ENCODE assay signal across 10 cellular contexts in genomic region chr10:62636825-62637248, GRCh38.
DNase-seq lines count a peak whose midpoint lies in the region; ATAC-seq lines count a peak whose summit lies in the region.
"Had no signal": no experiment of that assay in that cellular context is flagged by ENCODE, and none has a peak within 500 bp of the region (broad histone marks: within the 10 kb centered on the region; RNA-seq: fewer than 3 reads in every experiment).

No MANE protein-coding gene starts in this region.

- peak; percentile 62 for DNase-seq in KBM-7
- peak; percentile 47 for DNase-seq in activated CD8-positive, alpha-beta T cell treated with anti-CD3 and anti-CD28 coated beads, Interleukin-2, amount 10 ng/mL, durations not matched to agents 7 days and 5 days
- no peak for DNase-seq in NCI-H2107 (lab: John Stamatoyannopoulos, UW)
- no peak for DNase-seq in OCI-M2 (lab: John Stamatoyannopoulos, UW; ENCODE audit: unreplicated experiment)
- DNase-seq in A172 (ENCODE audit: low spot score), result no peak
- DNase-seq: DMS53 had no signal

- H3K4me1 Mint-ChIP-seq in activated CD8-positive, alpha-beta T cell treated with anti-CD3 and anti-CD28 coated beads, Interleukin-2, amount 10 ng/mL, durations not matched to agents 7 days and 5 days (ENCODE audit: low read depth), result peaks cover 22% of the 10 kb centered on the region

- H3K9ac ChIP-seq in BLaER1 treated with 17β-estradiol and CSF1 and Interleukin-3, amounts not matched to agents 10 nM and 100 nM, result peak overlapping the region; percentile 79 to 88 (median 85)

- H3K27me3 ChIP-seq in BLaER1 treated with 17β-estradiol and CSF1 and Interleukin-3, amounts not matched to agents 10 nM and 100 nM, result no peaks in the 10 kb centered on the region
- H3K27me3 ChIP-seq in muscle layer of duodenum (ENCODE audit: low read depth, low read length), result no peaks in the 10 kb centered on the region

- POLR2A ChIA-PET in activated CD8-positive, alpha-beta T cell treated with anti-CD3 and anti-CD28 coated beads, Interleukin-2, amount 10 ng/mL, durations not matched to agents 7 days and 5 days (lab: Charles Lee), result interaction anchor here (1.0 to 3.8 kb wide), 10 partner anchors 14 to 496 kb away, joined by 3 to 31 read pairs (median 4); partner anchors contain the start of genes ADO, EGR2 and NRBF2

- H3K27ac Mint-ChIP-seq in activated CD8-positive, alpha-beta T cell treated with anti-CD3 and anti-CD28 coated beads, Interleukin-2, amount 10 ng/mL, durations not matched to agents 7 days and 5 days, result no peak overlapping the region
- H3K27ac Mint-ChIP-seq: activated CD4-positive, alpha-beta memory T cell treated with anti-CD3 and anti-CD28 coated beads, Interleukin-2, amount 10 ng/mL, durations not matched to agents 7 days and 5 days had no signal

- peak; percentile 40 for ATAC-seq in activated CD8-positive, alpha-beta T cell treated with anti-CD3 and anti-CD28 coated beads, Interleukin-2, amount 10 ng/mL, durations not matched to agents 7 days and 5 days
- ATAC-seq in GM21737 (IDR thresholded peaks at IDR 0.05; ENCODE audit: unreplicated experiment), result no peak

- CTCF ChIA-PET in activated CD8-positive, alpha-beta T cell treated with anti-CD3 and anti-CD28 coated beads, Interleukin-2, amount 10 ng/mL, durations not matched to agents 7 days and 5 days (lab: Charles Lee), result interaction anchor here (0.6 to 6.8 kb wide), 20 partner anchors 10 to 517 kb away, joined by 3 to 82 read pairs (median 6); partner anchors contain the start of gene EGR2

- H3K4me2 ChIP-seq in BLaER1 treated with 17β-estradiol and CSF1 and Interleukin-3, amounts not matched to agents 10 nM and 100 nM, result peak overlapping the region; percentile 80 to 92 (median 85)

- H4K20me1 ChIP-seq in BLaER1 treated with 17β-estradiol and CSF1 and Interleukin-3, amounts not matched to agents 10 nM and 100 nM, result no peaks in the 10 kb centered on the region

- H3K27ac ChIP-seq in BLaER1 treated with 17β-estradiol and CSF1 and Interleukin-3, amounts not matched to agents 10 nM and 100 nM, result peak overlapping the region; percentile 92 to 99 (median 96)
- peak overlapping the region; percentile 68 for H3K27ac ChIP-seq in muscle layer of duodenum (ENCODE audit: low read length)

- H3K4me3 Mint-ChIP-seq in activated CD8-positive, alpha-beta T cell treated with anti-CD3 and anti-CD28 coated beads, Interleukin-2, amount 10 ng/mL, durations not matched to agents 7 days and 5 days, result no peak overlapping the region
- H3K4me3 Mint-ChIP-seq: activated CD4-positive, alpha-beta memory T cell treated with anti-CD3 and anti-CD28 coated beads, Interleukin-2, amount 10 ng/mL, durations not matched to agents 7 days and 5 days had no signal

- no peaks in the 10 kb centered on the region for H3K36me3 ChIP-seq in BLaER1 treated with 17β-estradiol and CSF1 and Interleukin-3, amounts not matched to agents 10 nM and 100 nM
- H3K36me3 ChIP-seq in muscle layer of duodenum (ENCODE audit: control insufficient read depth in 1 of 2, insufficient read depth in 2 of 2, low read length in 2 of 2), result no peaks in the 10 kb centered on the region

- in situ Hi-C loops in KBM-7 (cut with MboI; ENCODE audit: low pct_unique_long_range_greater_than_20kb, low sequenced_read_pairs), result no loop called here

- peaks cover 88 to 97% (median 95%) of the 10 kb centered on the region in 10 experiments for H3K4me1 ChIP-seq in BLaER1 treated with 17β-estradiol and CSF1 and Interleukin-3, amounts not matched to agents 10 nM and 100 nM
- peaks cover 0 to 5% of the 10 kb centered on the region in 2 donors for H3K4me1 ChIP-seq in muscle layer of duodenum (ENCODE audit: control insufficient read depth in 1 of 2, insufficient read depth in 2 of 2, low read length in 2 of 2)

- H3K27me3 Mint-ChIP-seq in activated CD8-positive, alpha-beta T cell treated with anti-CD3 and anti-CD28 coated beads, Interleukin-2, amount 10 ng/mL, durations not matched to agents 7 days and 5 days (ENCODE audit: low read depth), result no peaks in the 10 kb centered on the region
- H3K27me3 Mint-ChIP-seq: activated CD4-positive, alpha-beta memory T cell treated with anti-CD3 and anti-CD28 coated beads, Interleukin-2, amount 10 ng/mL, durations not matched to agents 7 days and 5 days had no signal

- no peaks in the 10 kb centered on the region for H3K36me3 Mint-ChIP-seq in activated CD8-positive, alpha-beta T cell treated with anti-CD3 and anti-CD28 coated beads, Interleukin-2, amount 10 ng/mL, durations not matched to agents 7 days and 5 days (ENCODE audit: low read depth)

- H3K4me3 ChIP-seq in BLaER1 treated with 17β-estradiol and CSF1 and Interleukin-3, amounts not matched to agents 10 nM and 100 nM, result peak overlapping the region; percentile 42 to 65 (median 54)
- H3K4me3 ChIP-seq in muscle layer of duodenum (ENCODE audit: low read depth in 1 of 2, low read length in 2 of 2), result peak overlapping the region in 1 of 2 donors; percentile 52

- H3K9me3 Mint-ChIP-seq in activated CD8-positive, alpha-beta T cell treated with anti-CD3 and anti-CD28 coated beads, Interleukin-2, amount 10 ng/mL, durations not matched to agents 7 days and 5 days (ENCODE audit: insufficient read depth), result no peaks in the 10 kb centered on the region
- H3K9me3 Mint-ChIP-seq: activated CD4-positive, alpha-beta memory T cell treated with anti-CD3 and anti-CD28 coated beads, Interleukin-2, amount 10 ng/mL, durations not matched to agents 7 days and 5 days had no signal

- peaks cover 0 to 15% (median 9%) of the 10 kb centered on the region in 11 experiments; a peak in 12 of 22 replicates for H3K9me3 ChIP-seq in BLaER1 treated with 17β-estradiol and CSF1 and Interleukin-3, amounts not matched to agents 10 nM and 100 nM (replicated peaks in 1 of 11)
- H3K9me3 ChIP-seq in muscle layer of duodenum (ENCODE audit: control insufficient read depth in 1 of 2, low read length in 2 of 2), result no peaks in the 10 kb centered on the region

Comparison
In these comparisons a context has a peak if more than half of its experiments do, and no peak if none do; other contexts are left out.
1. DNase-seq: peak in KBM-7 (single experiment) and activated CD8-positive, alpha-beta T cell treated with anti-CD3 and anti-CD28 coated beads, Interleukin-2, amount 10 ng/mL, durations not matched to agents 7 days and 5 days (single experiment); none in NCI-H2107 (single experiment), OCI-M2 (single experiment) and A172 (single experiment).